ENCODE assay signal across 1 cellular context in the genomic region with DNA sequence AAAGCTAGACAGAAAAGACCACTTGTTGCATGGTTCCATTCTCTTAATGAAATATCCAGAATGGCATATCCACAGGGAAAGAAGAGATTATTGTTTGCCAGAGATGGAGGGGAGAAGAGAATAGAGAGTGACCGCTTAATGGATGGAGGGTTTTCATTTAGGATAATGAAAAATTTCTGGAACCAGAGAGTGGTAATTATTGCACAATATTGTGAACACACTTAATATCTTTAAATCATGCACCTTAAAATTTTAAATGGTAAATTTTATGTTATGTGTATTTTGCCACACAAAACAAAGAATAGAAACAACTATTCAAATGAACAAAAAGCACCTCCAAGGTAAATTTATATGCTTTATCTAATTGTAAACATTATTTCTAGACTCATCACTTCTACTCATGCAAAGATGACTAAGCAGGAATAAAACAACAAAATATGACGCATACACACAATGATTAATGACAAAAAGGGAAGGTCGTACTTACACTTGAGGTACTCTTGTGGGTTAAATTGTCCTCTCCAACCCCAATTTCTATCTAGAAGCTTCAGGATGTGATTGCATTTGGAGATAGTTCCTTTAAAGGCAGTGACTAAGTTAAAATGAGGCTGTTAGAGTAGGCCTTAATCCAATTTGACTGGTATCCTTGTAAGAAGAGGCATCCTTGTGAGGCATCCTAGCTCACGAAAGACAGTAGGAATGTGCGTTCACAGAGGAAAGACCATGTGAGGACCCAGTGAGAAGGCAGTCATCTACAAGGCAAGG.
TF ChIP-seq lines count a peak whose summit lies in the region.

No MANE protein-coding gene starts in this region.

TF ChIP-seq in K562, 482 proteins besides CTCF, POLR2A, EP300 and RAD21 (continued from another document and continues in another):
- no peak for TF ChIP-seq GABPB2 (CRISPR knock-in tag; conservative IDR thresholded peaks at IDR 0.05)
- TF ChIP-seq, protein P1, sequence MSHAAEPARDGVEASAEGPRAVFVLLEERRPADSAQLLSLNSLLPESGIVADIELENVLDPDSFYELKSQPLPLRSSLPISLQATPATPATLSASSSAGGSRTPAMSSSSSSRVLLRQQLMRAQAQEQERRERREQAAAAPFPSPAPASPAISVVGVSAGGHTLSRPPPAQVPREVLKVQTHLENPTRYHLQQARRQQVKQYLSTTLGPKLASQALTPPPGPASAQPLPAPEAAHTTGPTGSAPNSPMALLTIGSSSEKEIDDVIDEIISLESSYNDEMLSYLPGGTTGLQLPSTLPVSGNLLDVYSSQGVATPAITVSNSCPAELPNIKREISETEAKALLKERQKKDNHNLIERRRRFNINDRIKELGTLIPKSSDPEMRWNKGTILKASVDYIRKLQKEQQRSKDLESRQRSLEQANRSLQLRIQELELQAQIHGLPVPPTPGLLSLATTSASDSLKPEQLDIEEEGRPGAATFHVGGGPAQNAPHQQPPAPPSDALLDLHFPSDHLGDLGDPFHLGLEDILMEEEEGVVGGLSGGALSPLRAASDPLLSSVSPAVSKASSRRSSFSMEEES (CRISPR knock-in tag; IDR thresholded peaks at IDR 0.05): no peak
- no peak for TF ChIP-seq ZNF644 (tag; IDR thresholded peaks at IDR 0.05; ENCODE audit: low read depth)
- no peak for TF ChIP-seq ZNF695 (CRISPR knock-in tag; IDR thresholded peaks at IDR 0.05)
- no peak for TF ChIP-seq TSC22D4 (tag; IDR thresholded peaks at IDR 0.05)
- TF ChIP-seq SUPT5H (IDR thresholded peaks at IDR 0.05): no peak
- no peak for TF ChIP-seq KAT8 (IDR thresholded peaks at IDR 0.05; ENCODE audit: low read depth)
- TF ChIP-seq HNRNPK (IDR thresholded peaks at IDR 0.05; ENCODE audit: low read depth, low read length, poor library complexity, severe bottlenecking): no peak
- TF ChIP-seq, protein P2, sequence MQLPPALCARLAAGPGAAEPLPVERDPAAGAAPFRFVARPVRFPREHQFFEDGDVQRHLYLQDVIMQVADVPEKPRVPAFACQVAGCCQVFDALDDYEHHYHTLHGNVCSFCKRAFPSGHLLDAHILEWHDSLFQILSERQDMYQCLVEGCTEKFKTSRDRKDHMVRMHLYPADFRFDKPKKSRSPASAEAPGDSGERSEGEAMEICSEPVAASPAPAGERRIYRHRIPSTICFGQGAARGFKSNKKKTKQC (CRISPR knock-in tag; IDR thresholded peaks at IDR 0.05): no peak
- TF ChIP-seq MIER1 (IDR thresholded peaks at IDR 0.05; ENCODE audit: low read depth): no peak
- TF ChIP-seq ZNF717 (CRISPR knock-in tag; IDR thresholded peaks at IDR 0.05): no peak
- TF ChIP-seq HNRNPL (IDR thresholded peaks at IDR 0.05; ENCODE audit: low read depth, low read length): no peak
- no peak for TF ChIP-seq SAFB2 (IDR thresholded peaks at IDR 0.05; ENCODE audit: borderline replicate concordance, low read depth, low read length, severe bottlenecking)
- TF ChIP-seq, protein P3, sequence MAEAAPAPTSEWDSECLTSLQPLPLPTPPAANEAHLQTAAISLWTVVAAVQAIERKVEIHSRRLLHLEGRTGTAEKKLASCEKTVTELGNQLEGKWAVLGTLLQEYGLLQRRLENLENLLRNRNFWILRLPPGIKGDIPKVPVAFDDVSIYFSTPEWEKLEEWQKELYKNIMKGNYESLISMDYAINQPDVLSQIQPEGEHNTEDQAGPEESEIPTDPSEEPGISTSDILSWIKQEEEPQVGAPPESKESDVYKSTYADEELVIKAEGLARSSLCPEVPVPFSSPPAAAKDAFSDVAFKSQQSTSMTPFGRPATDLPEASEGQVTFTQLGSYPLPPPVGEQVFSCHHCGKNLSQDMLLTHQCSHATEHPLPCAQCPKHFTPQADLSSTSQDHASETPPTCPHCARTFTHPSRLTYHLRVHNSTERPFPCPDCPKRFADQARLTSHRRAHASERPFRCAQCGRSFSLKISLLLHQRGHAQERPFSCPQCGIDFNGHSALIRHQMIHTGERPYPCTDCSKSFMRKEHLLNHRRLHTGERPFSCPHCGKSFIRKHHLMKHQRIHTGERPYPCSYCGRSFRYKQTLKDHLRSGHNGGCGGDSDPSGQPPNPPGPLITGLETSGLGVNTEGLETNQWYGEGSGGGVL (CRISPR knock-in tag; IDR thresholded peaks at IDR 0.05): no peak
- peak; percentile 99 for TF ChIP-seq ZNF316 (IDR thresholded peaks at IDR 0.05)
- no peak for TF ChIP-seq CBX8 (IDR thresholded peaks at IDR 0.05; ENCODE audit: borderline replicate concordance, extremely low read depth, low read depth, low read length, poor library complexity, severe bottlenecking)
- TF ChIP-seq, protein P4, sequence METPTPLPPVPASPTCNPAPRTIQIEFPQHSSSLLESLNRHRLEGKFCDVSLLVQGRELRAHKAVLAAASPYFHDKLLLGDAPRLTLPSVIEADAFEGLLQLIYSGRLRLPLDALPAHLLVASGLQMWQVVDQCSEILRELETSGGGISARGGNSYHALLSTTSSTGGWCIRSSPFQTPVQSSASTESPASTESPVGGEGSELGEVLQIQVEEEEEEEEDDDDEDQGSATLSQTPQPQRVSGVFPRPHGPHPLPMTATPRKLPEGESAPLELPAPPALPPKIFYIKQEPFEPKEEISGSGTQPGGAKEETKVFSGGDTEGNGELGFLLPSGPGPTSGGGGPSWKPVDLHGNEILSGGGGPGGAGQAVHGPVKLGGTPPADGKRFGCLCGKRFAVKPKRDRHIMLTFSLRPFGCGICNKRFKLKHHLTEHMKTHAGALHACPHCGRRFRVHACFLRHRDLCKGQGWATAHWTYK (CRISPR knock-in tag; IDR thresholded peaks at IDR 0.05): no peak
- TF ChIP-seq SRF (CRISPR knock-in tag; IDR thresholded peaks at IDR 0.05): no peak
- TF ChIP-seq ZNF785 (CRISPR knock-in tag; IDR thresholded peaks at IDR 0.05): no peak
- TF ChIP-seq CHD1 (IDR thresholded peaks at IDR 0.05; ENCODE audit: low read length): no peak
- TF ChIP-seq, protein P5, sequence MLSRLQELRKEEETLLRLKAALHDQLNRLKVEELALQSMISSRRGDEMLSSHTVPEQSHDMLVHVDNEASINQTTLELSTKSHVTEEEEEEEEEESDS (CRISPR knock-in tag; IDR thresholded peaks at IDR 0.05): no peak
- TF ChIP-seq FOXA1 (IDR thresholded peaks at IDR 0.05; ENCODE audit: borderline replicate concordance): no peak
- no peak for TF ChIP-seq ZNF217 (CRISPR knock-in tag; IDR thresholded peaks at IDR 0.05)
- TF ChIP-seq, protein P6, sequence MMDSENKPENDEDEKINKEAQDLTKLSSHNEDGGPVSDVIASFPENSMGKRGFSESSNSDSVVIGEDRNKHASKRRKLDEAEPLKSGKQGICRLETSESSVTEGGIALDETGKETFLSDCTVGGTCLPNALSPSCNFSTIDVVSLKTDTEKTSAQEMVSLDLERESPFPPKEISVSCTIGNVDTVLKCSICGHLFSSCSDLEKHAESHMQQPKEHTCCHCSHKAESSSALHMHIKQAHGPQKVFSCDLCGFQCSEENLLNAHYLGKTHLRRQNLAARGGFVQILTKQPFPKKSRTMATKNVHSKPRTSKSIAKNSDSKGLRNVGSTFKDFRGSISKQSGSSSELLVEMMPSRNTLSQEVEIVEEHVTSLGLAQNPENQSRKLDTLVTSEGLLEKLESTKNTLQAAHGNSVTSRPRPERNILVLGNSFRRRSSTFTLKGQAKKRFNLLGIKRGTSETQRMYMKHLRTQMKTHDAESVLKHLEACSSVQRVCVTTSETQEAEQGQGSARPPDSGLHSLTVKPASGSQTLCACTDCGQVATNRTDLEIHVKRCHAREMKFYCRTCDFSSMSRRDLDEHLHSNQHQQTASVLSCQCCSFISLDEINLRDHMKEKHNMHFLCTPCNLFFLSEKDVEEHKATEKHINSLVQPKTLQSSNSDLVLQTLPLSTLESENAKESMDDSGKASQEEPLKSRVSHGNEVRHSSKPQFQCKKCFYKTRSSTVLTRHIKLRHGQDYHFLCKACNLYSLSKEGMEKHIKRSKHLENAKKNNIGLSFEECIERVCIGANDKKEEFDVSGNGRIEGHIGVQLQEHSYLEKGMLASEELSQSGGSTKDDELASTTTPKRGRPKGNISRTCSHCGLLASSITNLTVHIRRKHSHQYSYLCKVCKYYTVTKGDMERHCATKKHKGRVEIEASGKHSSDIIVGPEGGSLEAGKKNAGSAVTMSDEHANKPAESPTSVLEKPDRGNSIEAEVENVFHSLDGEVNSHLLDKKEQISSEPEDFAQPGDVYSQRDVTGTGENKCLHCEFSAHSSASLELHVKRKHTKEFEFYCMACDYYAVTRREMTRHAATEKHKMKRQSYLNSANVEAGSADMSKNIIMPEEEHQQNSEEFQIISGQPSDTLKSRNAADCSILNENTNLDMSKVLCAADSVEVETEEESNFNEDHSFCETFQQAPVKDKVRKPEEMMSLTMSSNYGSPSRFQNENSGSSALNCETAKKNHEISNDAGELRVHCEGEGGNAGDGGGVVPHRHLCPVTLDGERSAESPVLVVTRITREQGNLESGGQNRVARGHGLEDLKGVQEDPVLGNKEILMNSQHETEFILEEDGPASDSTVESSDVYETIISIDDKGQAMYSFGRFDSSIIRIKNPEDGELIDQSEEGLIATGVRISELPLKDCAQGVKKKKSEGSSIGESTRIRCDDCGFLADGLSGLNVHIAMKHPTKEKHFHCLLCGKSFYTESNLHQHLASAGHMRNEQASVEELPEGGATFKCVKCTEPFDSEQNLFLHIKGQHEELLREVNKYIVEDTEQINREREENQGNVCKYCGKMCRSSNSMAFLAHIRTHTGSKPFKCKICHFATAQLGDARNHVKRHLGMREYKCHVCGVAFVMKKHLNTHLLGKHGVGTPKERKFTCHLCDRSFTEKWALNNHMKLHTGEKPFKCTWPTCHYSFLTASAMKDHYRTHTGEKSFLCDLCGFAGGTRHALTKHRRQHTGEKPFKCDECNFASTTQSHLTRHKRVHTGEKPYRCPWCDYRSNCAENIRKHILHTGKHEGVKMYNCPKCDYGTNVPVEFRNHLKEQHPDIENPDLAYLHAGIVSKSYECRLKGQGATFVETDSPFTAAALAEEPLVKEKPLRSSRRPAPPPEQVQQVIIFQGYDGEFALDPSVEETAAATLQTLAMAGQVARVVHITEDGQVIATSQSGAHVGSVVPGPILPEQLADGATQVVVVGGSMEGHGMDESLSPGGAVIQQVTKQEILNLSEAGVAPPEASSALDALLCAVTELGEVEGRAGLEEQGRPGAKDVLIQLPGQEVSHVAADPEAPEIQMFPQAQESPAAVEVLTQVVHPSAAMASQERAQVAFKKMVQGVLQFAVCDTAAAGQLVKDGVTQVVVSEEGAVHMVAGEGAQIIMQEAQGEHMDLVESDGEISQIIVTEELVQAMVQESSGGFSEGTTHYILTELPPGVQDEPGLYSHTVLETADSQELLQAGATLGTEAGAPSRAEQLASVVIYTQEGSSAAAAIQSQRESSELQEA (IDR thresholded peaks at IDR 0.05; ENCODE audit: low read depth): no peak
- TF ChIP-seq, protein P7, sequence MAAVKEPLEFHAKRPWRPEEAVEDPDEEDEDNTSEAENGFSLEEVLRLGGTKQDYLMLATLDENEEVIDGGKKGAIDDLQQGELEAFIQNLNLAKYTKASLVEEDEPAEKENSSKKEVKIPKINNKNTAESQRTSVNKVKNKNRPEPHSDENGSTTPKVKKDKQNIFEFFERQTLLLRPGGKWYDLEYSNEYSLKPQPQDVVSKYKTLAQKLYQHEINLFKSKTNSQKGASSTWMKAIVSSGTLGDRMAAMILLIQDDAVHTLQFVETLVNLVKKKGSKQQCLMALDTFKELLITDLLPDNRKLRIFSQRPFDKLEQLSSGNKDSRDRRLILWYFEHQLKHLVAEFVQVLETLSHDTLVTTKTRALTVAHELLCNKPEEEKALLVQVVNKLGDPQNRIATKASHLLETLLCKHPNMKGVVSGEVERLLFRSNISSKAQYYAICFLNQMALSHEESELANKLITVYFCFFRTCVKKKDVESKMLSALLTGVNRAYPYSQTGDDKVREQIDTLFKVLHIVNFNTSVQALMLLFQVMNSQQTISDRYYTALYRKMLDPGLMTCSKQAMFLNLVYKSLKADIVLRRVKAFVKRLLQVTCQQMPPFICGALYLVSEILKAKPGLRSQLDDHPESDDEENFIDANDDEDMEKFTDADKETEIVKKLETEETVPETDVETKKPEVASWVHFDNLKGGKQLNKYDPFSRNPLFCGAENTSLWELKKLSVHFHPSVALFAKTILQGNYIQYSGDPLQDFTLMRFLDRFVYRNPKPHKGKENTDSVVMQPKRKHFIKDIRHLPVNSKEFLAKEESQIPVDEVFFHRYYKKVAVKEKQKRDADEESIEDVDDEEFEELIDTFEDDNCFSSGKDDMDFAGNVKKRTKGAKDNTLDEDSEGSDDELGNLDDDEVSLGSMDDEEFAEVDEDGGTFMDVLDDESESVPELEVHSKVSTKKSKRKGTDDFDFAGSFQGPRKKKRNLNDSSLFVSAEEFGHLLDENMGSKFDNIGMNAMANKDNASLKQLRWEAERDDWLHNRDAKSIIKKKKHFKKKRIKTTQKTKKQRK (IDR thresholded peaks at IDR 0.05; ENCODE audit: borderline replicate concordance, low read depth, low read length): no peak
- no peak for TF ChIP-seq ZNF589 (CRISPR knock-in tag; IDR thresholded peaks at IDR 0.05; ENCODE audit: low read depth)
- TF ChIP-seq ERF (CRISPR knock-in tag; IDR thresholded peaks at IDR 0.05): no peak
- TF ChIP-seq ZNF232 (CRISPR knock-in tag; IDR thresholded peaks at IDR 0.05): no peak
- no peak for TF ChIP-seq MYBL2 (IDR thresholded peaks at IDR 0.05; ENCODE audit: low read depth)
- no peak for TF ChIP-seq MYBL2 (CRISPR knock-in tag; IDR thresholded peaks at IDR 0.05; ENCODE audit: borderline replicate concordance)
- TF ChIP-seq ZBTB8A (IDR thresholded peaks at IDR 0.05; ENCODE audit: partially characterized antibody): no peak
- no peak for TF ChIP-seq YBX1 (IDR thresholded peaks at IDR 0.05)
- TF ChIP-seq MEF2D (tag; conservative IDR thresholded peaks at IDR 0.05; ENCODE audit: low read depth): no peak; the same call in 1 of the 2 replicates
- no peak for TF ChIP-seq ZNF507 (tag; conservative IDR thresholded peaks at IDR 0.05)
- TF ChIP-seq, protein P8, sequence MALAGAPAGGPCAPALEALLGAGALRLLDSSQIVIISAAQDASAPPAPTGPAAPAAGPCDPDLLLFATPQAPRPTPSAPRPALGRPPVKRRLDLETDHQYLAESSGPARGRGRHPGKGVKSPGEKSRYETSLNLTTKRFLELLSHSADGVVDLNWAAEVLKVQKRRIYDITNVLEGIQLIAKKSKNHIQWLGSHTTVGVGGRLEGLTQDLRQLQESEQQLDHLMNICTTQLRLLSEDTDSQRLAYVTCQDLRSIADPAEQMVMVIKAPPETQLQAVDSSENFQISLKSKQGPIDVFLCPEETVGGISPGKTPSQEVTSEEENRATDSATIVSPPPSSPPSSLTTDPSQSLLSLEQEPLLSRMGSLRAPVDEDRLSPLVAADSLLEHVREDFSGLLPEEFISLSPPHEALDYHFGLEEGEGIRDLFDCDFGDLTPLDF (CRISPR knock-in tag; IDR thresholded peaks at IDR 0.05): no peak
- no peak for TF ChIP-seq ZNF165 (CRISPR knock-in tag; IDR thresholded peaks at IDR 0.05; ENCODE audit: borderline replicate concordance)
- TF ChIP-seq, protein P9, sequence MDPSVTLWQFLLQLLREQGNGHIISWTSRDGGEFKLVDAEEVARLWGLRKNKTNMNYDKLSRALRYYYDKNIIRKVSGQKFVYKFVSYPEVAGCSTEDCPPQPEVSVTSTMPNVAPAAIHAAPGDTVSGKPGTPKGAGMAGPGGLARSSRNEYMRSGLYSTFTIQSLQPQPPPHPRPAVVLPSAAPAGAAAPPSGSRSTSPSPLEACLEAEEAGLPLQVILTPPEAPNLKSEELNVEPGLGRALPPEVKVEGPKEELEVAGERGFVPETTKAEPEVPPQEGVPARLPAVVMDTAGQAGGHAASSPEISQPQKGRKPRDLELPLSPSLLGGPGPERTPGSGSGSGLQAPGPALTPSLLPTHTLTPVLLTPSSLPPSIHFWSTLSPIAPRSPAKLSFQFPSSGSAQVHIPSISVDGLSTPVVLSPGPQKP (CRISPR knock-in tag; IDR thresholded peaks at IDR 0.05): no peak
- TF ChIP-seq MTA2 (IDR thresholded peaks at IDR 0.05; ENCODE audit: low read depth): peak; percentile 72
- no peak for TF ChIP-seq BRD4 (IDR thresholded peaks at IDR 0.05)
- no peak for TF ChIP-seq ZNF668 (CRISPR knock-in tag; IDR thresholded peaks at IDR 0.05)
- no peak for TF ChIP-seq SAFB (IDR thresholded peaks at IDR 0.05; ENCODE audit: borderline replicate concordance, low read depth, low read length)
- TF ChIP-seq IRF2 (CRISPR knock-in tag; IDR thresholded peaks at IDR 0.05): no peak
- TF ChIP-seq PHF21A (IDR thresholded peaks at IDR 0.05; ENCODE audit: borderline replicate concordance, low read depth): no peak
- no peak for TF ChIP-seq MEF2A (IDR thresholded peaks at IDR 0.05; ENCODE audit: control insufficient read depth, low read depth, low read length)
